Comparison of ENCODE assay signal across 1 cellular context in the genomic region with DNA sequence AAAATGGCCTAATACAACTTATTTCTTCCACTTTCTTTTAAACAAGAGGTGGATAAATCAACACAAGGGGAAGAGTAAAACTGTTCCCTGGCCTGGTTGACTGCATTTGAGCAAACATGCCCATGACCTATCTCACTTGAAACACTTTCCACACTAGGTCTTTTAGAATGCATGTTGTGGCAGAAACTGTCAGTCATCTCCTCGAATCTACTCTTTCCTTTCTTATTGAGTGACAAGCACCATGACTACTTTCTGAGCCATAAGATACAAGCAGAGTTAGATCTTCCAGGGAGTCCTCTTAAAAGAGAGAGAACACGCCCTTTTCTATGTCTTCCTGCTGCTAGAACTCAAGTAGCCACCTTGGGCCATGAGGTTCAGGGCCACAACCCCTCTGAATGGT.
TF ChIP-seq lines count a peak whose summit lies in the region.

No MANE protein-coding gene starts in this region.

TF ChIP-seq in SK-N-SH treated with all-trans-retinoic acid at 6 μM for 48 hours, 23 proteins besides CTCF, POLR2A, EP300 and RAD21 (continued from another document):
- TF ChIP-seq, protein P1, sequence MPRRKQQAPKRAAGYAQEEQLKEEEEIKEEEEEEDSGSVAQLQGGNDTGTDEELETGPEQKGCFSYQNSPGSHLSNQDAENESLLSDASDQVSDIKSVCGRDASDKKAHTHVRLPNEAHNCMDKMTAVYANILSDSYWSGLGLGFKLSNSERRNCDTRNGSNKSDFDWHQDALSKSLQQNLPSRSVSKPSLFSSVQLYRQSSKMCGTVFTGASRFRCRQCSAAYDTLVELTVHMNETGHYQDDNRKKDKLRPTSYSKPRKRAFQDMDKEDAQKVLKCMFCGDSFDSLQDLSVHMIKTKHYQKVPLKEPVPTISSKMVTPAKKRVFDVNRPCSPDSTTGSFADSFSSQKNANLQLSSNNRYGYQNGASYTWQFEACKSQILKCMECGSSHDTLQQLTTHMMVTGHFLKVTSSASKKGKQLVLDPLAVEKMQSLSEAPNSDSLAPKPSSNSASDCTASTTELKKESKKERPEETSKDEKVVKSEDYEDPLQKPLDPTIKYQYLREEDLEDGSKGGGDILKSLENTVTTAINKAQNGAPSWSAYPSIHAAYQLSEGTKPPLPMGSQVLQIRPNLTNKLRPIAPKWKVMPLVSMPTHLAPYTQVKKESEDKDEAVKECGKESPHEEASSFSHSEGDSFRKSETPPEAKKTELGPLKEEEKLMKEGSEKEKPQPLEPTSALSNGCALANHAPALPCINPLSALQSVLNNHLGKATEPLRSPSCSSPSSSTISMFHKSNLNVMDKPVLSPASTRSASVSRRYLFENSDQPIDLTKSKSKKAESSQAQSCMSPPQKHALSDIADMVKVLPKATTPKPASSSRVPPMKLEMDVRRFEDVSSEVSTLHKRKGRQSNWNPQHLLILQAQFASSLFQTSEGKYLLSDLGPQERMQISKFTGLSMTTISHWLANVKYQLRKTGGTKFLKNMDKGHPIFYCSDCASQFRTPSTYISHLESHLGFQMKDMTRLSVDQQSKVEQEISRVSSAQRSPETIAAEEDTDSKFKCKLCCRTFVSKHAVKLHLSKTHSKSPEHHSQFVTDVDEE (CRISPR knock-in tag; IDR thresholded peaks at IDR 0.05), result no peak
- TF ChIP-seq, protein P2, sequence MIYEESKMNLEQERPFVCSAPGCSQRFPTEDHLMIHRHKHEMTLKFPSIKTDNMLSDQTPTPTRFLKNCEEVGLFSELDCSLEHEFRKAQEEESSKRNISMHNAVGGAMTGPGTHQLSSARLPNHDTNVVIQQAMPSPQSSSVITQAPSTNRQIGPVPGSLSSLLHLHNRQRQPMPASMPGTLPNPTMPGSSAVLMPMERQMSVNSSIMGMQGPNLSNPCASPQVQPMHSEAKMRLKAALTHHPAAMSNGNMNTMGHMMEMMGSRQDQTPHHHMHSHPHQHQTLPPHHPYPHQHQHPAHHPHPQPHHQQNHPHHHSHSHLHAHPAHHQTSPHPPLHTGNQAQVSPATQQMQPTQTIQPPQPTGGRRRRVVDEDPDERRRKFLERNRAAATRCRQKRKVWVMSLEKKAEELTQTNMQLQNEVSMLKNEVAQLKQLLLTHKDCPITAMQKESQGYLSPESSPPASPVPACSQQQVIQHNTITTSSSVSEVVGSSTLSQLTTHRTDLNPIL (CRISPR knock-in tag; IDR thresholded peaks at IDR 0.05; ENCODE audit: low read depth), result no peak
- TF ChIP-seq ESRRG (CRISPR knock-in tag; IDR thresholded peaks at IDR 0.05), result no peak
- TF ChIP-seq, protein P3, sequence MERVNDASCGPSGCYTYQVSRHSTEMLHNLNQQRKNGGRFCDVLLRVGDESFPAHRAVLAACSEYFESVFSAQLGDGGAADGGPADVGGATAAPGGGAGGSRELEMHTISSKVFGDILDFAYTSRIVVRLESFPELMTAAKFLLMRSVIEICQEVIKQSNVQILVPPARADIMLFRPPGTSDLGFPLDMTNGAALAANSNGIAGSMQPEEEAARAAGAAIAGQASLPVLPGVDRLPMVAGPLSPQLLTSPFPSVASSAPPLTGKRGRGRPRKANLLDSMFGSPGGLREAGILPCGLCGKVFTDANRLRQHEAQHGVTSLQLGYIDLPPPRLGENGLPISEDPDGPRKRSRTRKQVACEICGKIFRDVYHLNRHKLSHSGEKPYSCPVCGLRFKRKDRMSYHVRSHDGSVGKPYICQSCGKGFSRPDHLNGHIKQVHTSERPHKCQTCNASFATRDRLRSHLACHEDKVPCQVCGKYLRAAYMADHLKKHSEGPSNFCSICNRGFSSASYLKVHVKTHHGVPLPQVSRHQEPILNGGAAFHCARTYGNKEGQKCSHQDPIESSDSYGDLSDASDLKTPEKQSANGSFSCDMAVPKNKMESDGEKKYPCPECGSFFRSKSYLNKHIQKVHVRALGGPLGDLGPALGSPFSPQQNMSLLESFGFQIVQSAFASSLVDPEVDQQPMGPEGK (CRISPR knock-in tag; IDR thresholded peaks at IDR 0.05; ENCODE audit: borderline replicate concordance), result no peak
- TF ChIP-seq ZFP3 (CRISPR knock-in tag; IDR thresholded peaks at IDR 0.05), result no peak
- TF ChIP-seq PPARA (CRISPR knock-in tag; IDR thresholded peaks at IDR 0.05; ENCODE audit: borderline replicate concordance), result no peak
- TF ChIP-seq, protein P4, sequence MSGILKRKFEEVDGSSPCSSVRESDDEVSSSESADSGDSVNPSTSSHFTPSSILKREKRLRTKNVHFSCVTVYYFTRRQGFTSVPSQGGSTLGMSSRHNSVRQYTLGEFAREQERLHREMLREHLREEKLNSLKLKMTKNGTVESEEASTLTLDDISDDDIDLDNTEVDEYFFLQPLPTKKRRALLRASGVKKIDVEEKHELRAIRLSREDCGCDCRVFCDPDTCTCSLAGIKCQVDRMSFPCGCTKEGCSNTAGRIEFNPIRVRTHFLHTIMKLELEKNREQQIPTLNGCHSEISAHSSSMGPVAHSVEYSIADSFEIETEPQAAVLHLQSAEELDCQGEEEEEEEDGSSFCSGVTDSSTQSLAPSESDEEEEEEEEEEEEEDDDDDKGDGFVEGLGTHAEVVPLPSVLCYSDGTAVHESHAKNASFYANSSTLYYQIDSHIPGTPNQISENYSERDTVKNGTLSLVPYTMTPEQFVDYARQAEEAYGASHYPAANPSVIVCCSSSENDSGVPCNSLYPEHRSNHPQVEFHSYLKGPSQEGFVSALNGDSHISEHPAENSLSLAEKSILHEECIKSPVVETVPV (CRISPR knock-in tag; IDR thresholded peaks at IDR 0.05), result no peak
